In genomic region chr11:41283196-41283930, GRCh38 we compare ENCODE assay signal across 25 cellular contexts.
DNase-seq lines count a peak whose midpoint lies in the region; ATAC-seq and TF ChIP-seq lines count a peak whose summit lies in the region.
"Had no signal": no experiment of that assay in that cellular context is flagged by ENCODE, and none has a peak within 500 bp of the region (broad histone marks: within the 10 kb centered on the region; RNA-seq: fewer than 3 reads in every experiment).

No MANE protein-coding gene starts in this region.

- no peaks in the 10 kb centered on the region for H3K9me2 ChIP-seq in PC-3 (replicated peaks; ENCODE audit: low read length)
- H3K9me2 ChIP-seq: SK-N-SH had no signal

- H3K36me3 ChIP-seq in PC-3 (ENCODE audit: low read depth, low read length) (no peaks in the 10 kb centered on the region), smooth muscle cell (ENCODE audit: low read depth) (no peaks in the 10 kb centered on the region)
- H3K36me3 ChIP-seq: HAP-1, Peyer's patch had no signal

- CTCF ChIA-PET in PC-3 (lab: Charles Lee) = no interaction called here

- peaks cover 22% of the 10 kb centered on the region for H3K4me1 ChIP-seq in PC-3 (ENCODE audit: insufficient read depth, low read length)
- H3K4me1 ChIP-seq in foreskin keratinocyte = no peaks in the 10 kb centered on the region
- H3K4me1 ChIP-seq in smooth muscle cell (ENCODE audit: low read depth) = peaks cover 15% of the 10 kb centered on the region
- H3K4me1 ChIP-seq: HAP-1, Peyer's patch had no signal

- H3F3A ChIP-seq in PC-3 (ENCODE audit: low read length, unreplicated experiment) = no peaks in the 10 kb centered on the region
- no peaks in the 10 kb centered on the region for H3F3A ChIP-seq in smooth muscle cell (ENCODE audit: low read depth)

- intact Hi-C loops in PC-3 (cut with micrococcal nuclease) = no loop called here

- peak; percentile 86 for DNase-seq in LNCaP clone FGC (ENCODE audit: low read depth)
- DNase-seq in PC-3 = peak; percentile 59
- peak in 1 of 2 donors; percentile 51 for DNase-seq in foreskin keratinocyte
- no peak for DNase-seq in smooth muscle cell (lab: John Stamatoyannopoulos, UW; ENCODE audit: unreplicated experiment)
- DNase-seq in NCI-H187 treated with DMSO at 0.1 percent for 48 hours (lab: John Stamatoyannopoulos, UW) = no peak
- no peak for DNase-seq in activated naive CD4-positive, alpha-beta T cell treated with Interleukin-2 at 50 U/mL for 16 hours
- DNase-seq: CD8-positive, alpha-beta memory T cell; DMS 273 treated with DMSO at 0.1 percent for 48 hours; DMS79 treated with DMSO at 0.1 percent for 48 hours; GF-D8; HFFc6; KBM-7; MM.1S; NCI-H187; NCI-H2171 treated with DMSO at 0.1 percent for 48 hours; NCI-H345; NCI-H510A treated with DMSO at 0.1 percent for 48 hours; NCI-H748 treated with DMSO at 0.1 percent for 48 hours; Peyer's patch; SIG-M5; SK-N-SH; SW 1271 had no signal

- TF ChIP-seq CTCF in LNCaP clone FGC (IDR thresholded peaks at IDR 0.05; ENCODE audit: control insufficient read depth, extremely low read depth, insufficient read depth) (no peak), PC-3 (conservative IDR thresholded peaks at IDR 0.05; ENCODE audit: low read depth, low read length) (no peak), foreskin keratinocyte (conservative IDR thresholded peaks at IDR 0.05) (no peak), smooth muscle cell (IDR thresholded peaks at IDR 0.05; ENCODE audit: borderline replicate concordance, insufficient read depth, poor library complexity, severe bottlenecking) (no peak)

- H2AFZ ChIP-seq in PC-3 (ENCODE audit: low read length) (no peak overlapping the region), smooth muscle cell (ENCODE audit: low read depth) (no peak overlapping the region)
- H2AFZ ChIP-seq: GM23338 had no signal

- H3K9me3 ChIP-seq in PC-3 (ENCODE audit: low read length) (no peaks in the 10 kb centered on the region), smooth muscle cell (replicated peaks; ENCODE audit: low read depth) (no peaks in the 10 kb centered on the region)
- H3K9me3 ChIP-seq: HAP-1, Peyer's patch, SK-N-SH had no signal

- H3K79me2 ChIP-seq in PC-3 (ENCODE audit: low read length) = no peaks in the 10 kb centered on the region
- H3K79me2 ChIP-seq in smooth muscle cell (ENCODE audit: low read depth) = no peaks in the 10 kb centered on the region

- H4K20me1 ChIP-seq in PC-3 (ENCODE audit: low read length) = no peaks in the 10 kb centered on the region
- H4K20me1 ChIP-seq in smooth muscle cell (ENCODE audit: low read depth) = no peaks in the 10 kb centered on the region

- H3K4me3 ChIP-seq in LNCaP clone FGC (ENCODE audit: low read depth, low read length) (no peak overlapping the region), PC-3 (ENCODE audit: low read length) (no peak overlapping the region), smooth muscle cell (no peak overlapping the region)
- H3K4me3 ChIP-seq: GM23338, HAP-1, Peyer's patch had no signal

- ATAC-seq in PC-3 (no peak), foreskin keratinocyte (peak; percentile 56), HG02885 (IDR thresholded peaks at IDR 0.05; ENCODE audit: poor library complexity, unreplicated experiment) (no peak)
- ATAC-seq: GM23338 had no signal

- POLR2A ChIA-PET in PC-3 (lab: Charles Lee; ENCODE audit: unreplicated experiment) = no interaction called here

- H3K27me3 ChIP-seq in PC-3 (ENCODE audit: low read length) (no peaks in the 10 kb centered on the region), foreskin keratinocyte (no peaks in the 10 kb centered on the region), smooth muscle cell (ENCODE audit: low read depth) (no peaks in the 10 kb centered on the region)
- H3K27me3 ChIP-seq: Peyer's patch had no signal

- H3K4me2 ChIP-seq in PC-3 (ENCODE audit: low read length) (peak overlapping the region; percentile 29), smooth muscle cell (peak overlapping the region; percentile 43)
- H3K4me2 ChIP-seq: GM23338, SK-N-SH had no signal

- H3K9ac ChIP-seq in PC-3 (ENCODE audit: low read length) (peak overlapping the region; percentile 61), smooth muscle cell (ENCODE audit: low read depth) (peak overlapping the region; percentile 27)
- H3K9ac ChIP-seq: SK-N-SH had no signal

- WGBS in smooth muscle cell (ENCODE audit: low lambda C conversion rate) = 53% methylated on average over 6 of the region's 6 CpGs

- H3K27ac ChIP-seq in PC-3 (ENCODE audit: low read length) (peak overlapping the region; percentile 88), foreskin keratinocyte (no peak overlapping the region), smooth muscle cell (ENCODE audit: low read depth) (peak overlapping the region; percentile 82)
- H3K27ac ChIP-seq: Peyer's patch had no signal

- no TSS peak for BruUV-seq in PC-3 (replicated peaks; lab: Mats Ljungman, UMichigan)

Comparison
In these comparisons a context has a peak if more than half of its experiments do, and no peak if none do; other contexts are left out.
1. DNase-seq: peak in LNCaP clone FGC (single experiment) and PC-3 (single experiment); none in smooth muscle cell (single experiment), NCI-H187 treated with DMSO at 0.1 percent for 48 hours (single experiment) and activated naive CD4-positive, alpha-beta T cell treated with Interleukin-2 at 50 U/mL for 16 hours (single experiment).